17 cellular contexts compared by ENCODE assay signal in genomic region chr9:22228542-22228941, GRCh38.
DNase-seq lines count a peak whose midpoint lies in the region; ATAC-seq, FAIRE-seq and TF ChIP-seq lines count a peak whose summit lies in the region.
"Had no signal": no experiment of that assay in that cellular context is flagged by ENCODE, and none has a peak within 500 bp of the region (broad histone marks: within the 10 kb centered on the region; RNA-seq: fewer than 3 reads in every experiment).

No MANE protein-coding gene starts in this region.

- no peak for TF ChIP-seq EP300 in transverse colon (IDR thresholded peaks at IDR 0.05; ENCODE audit: low read depth)

- H3K9me3 ChIP-seq in cardiac muscle cell (ENCODE audit: low read depth) (no peaks in the 10 kb centered on the region), OCI-LY7 (ENCODE audit: low read length) (0 out of 2 replicates have a peak, but pooled peaks cover 13% of the 10 kb centered on the region), endothelial cell of umbilical vein (replicated peaks; ENCODE audit: control insufficient read depth, insufficient read depth, low read length) (no peaks in the 10 kb centered on the region), transverse colon (peaks cover 7 to 8% of the 10 kb centered on the region in 2 donors), WERI-Rb-1 (ENCODE audit: severe bottlenecking) (peaks cover 12% of the 10 kb centered on the region), uterus (no peaks in the 10 kb centered on the region)
- H3K9me3 ChIP-seq: vagina had no signal

- H3K9me1 ChIP-seq in endothelial cell of umbilical vein (replicated peaks; ENCODE audit: control insufficient read depth, extremely low read depth, insufficient read depth, low read length): no peaks in the 10 kb centered on the region

- ATAC-seq in Right ventricle myocardium superior (ENCODE audit: poor library complexity): no peak
- no peak for ATAC-seq in HG03457 (IDR thresholded peaks at IDR 0.05; ENCODE audit: unreplicated experiment)

- dilution Hi-C loops in endothelial cell of umbilical vein (cut with MboI; ENCODE audit: extremely low pct_ligation_motif_present, low sequenced_read_pairs): no loop called here

- TF ChIP-seq CTCF in cardiac muscle cell (IDR thresholded peaks at IDR 0.05; ENCODE audit: low read depth, low read length) (peak; percentile 48), OCI-LY7 (conservative IDR thresholded peaks at IDR 0.05; ENCODE audit: low read length) (peak; percentile 80), endothelial cell of umbilical vein (IDR thresholded peaks at IDR 0.05; ENCODE audit: extremely low read depth in 1 of 2, insufficient read depth in 1 of 2, low read depth in 1 of 2, low read length in 2 of 2) (peak; percentile 5 to 15), transverse colon (IDR thresholded peaks at IDR 0.05) (peak in 4 of 5 experiments; percentile 23 to 32 (median 27)), WERI-Rb-1 (IDR thresholded peaks at IDR 0.05; ENCODE audit: low read depth, low read length) (no peak), uterus (IDR thresholded peaks at IDR 0.05) (no peak)

- H3K9me2 ChIP-seq in OCI-LY7 (ENCODE audit: insufficient read depth, low read length): no peaks in the 10 kb centered on the region

- H3K27me3 ChIP-seq in cardiac muscle cell (no peaks in the 10 kb centered on the region), endothelial cell of umbilical vein (ENCODE audit: control insufficient read depth in 2 of 2, insufficient read depth in 2 of 2, low read length in 2 of 2) (no peaks in the 10 kb centered on the region), transverse colon (peaks cover 3% of the 10 kb centered on the region), WERI-Rb-1 (ENCODE audit: insufficient read depth, low read depth, severe bottlenecking) (no peaks in the 10 kb centered on the region), uterus (no peaks in the 10 kb centered on the region)
- H3K27me3 ChIP-seq: spleen, vagina had no signal

- intact Hi-C loops in Right ventricle myocardium superior (cut with DNase I): no loop called here
- intact Hi-C loops in OCI-LY7 (cut with micrococcal nuclease; ENCODE audit: unreplicated experiment): no loop called here
- intact Hi-C loops in endothelial cell of umbilical vein (cut with micrococcal nuclease): no loop called here
- intact Hi-C loops in transverse colon (cut with DNase I; ENCODE audit: low total_unique reads): no loop called here
- intact Hi-C loops in uterus (cut with DNase I; ENCODE audit: low total_unique reads): no loop called here

- H3K27ac ChIP-seq in cardiac muscle cell (no peak overlapping the region), OCI-LY7 (ENCODE audit: low read depth, low read length, poor library complexity, severe bottlenecking) (no peak overlapping the region), endothelial cell of umbilical vein (ENCODE audit: insufficient read depth, low read depth, low read length) (no peak overlapping the region), transverse colon (no peak overlapping the region), WERI-Rb-1 (no peak overlapping the region), uterus (no peak overlapping the region)
- H3K27ac ChIP-seq: spleen, vagina had no signal

- H3K4me3 ChIP-seq in cardiac muscle cell (no peak overlapping the region), OCI-LY7 (ENCODE audit: low read depth, low read length, poor library complexity, severe bottlenecking) (no peak overlapping the region), endothelial cell of umbilical vein (replicated peaks in 1 of 3; ENCODE audit: insufficient read depth in 1 of 3, low read depth in 1 of 3, low read length in 3 of 3) (no peak overlapping the region), transverse colon (no peak overlapping the region), WERI-Rb-1 (ENCODE audit: low read depth, low read length) (no peak overlapping the region), uterus (no peak overlapping the region)
- H3K4me3 ChIP-seq: spleen, vagina had no signal

- peak; percentile 52 for FAIRE-seq in endothelial cell of umbilical vein (lab: Jason Lieb, UNC)
- FAIRE-seq: H1 had no signal

- H3K9ac ChIP-seq in endothelial cell of umbilical vein (replicated peaks; ENCODE audit: extremely low read depth, insufficient read depth, low read length): no peak overlapping the region

- H3K4me2 ChIP-seq in OCI-LY7 (ENCODE audit: low read length): no peak overlapping the region
- no peak overlapping the region for H3K4me2 ChIP-seq in endothelial cell of umbilical vein (ENCODE audit: insufficient read depth, low read length)

- DNase-seq in cardiac muscle cell (ENCODE audit: low read depth in 1 of 2, low spot score in 1 of 2) (peak in 1 of 2 donors; percentile 35), Right ventricle myocardium superior (no peak), OCI-LY7 (ENCODE audit: low spot score) (no peak), endothelial cell of umbilical vein (ENCODE audit: low read depth, low spot score) (peak; percentile 31), transverse colon (no peak), WERI-Rb-1 (no peak), uterus (no peak)
- DNase-seq: activated CD4-positive, alpha-beta T cell treated with anti-CD3 and anti-CD28 coated beads, Interleukin-2, amount 10 ng/mL, durations not matched to agents 7 days and 5 days; activated effector memory CD4-positive, alpha-beta T cell treated with anti-CD3 and anti-CD28 coated beads, Interleukin-2, amount 50 U/mL, for 16 hours; KG1; kidney glomerular epithelial cell; nephron progenitor cell; spleen; SW 1271 had no signal

- H4K20me1 ChIP-seq in OCI-LY7 (ENCODE audit: insufficient read depth, low read length) (no peaks in the 10 kb centered on the region), endothelial cell of umbilical vein (replicated peaks; ENCODE audit: control insufficient read depth, extremely low read depth, insufficient read depth, low read length) (no peaks in the 10 kb centered on the region)

- in situ Hi-C loops in transverse colon (cut with MboI; ENCODE audit: low pct_ligation_motif_present in 1 of 4, low pct_unique_long_range_greater_than_20kb in 1 of 4, low sequenced_read_pairs in 3 of 4): loop anchor here in 3 of 4 donors (25.0 kb wide), 2 partner anchors 216 to 241 kb away; partner anchors contain the start of genes CDKN2A (in 2 of the 3), CDKN2B-AS1 (in 2 of the 3) and CDKN2B (in 1 of the 3)

- TF ChIP-seq POLR2A in endothelial cell of umbilical vein (IDR thresholded peaks at IDR 0.05; ENCODE audit: low read depth, low read length) (no peak), transverse colon (IDR thresholded peaks at IDR 0.05) (no peak), uterus (IDR thresholded peaks at IDR 0.05) (no peak)

- CTCF ChIA-PET in OCI-LY7 (lab: Charles Lee; ENCODE audit: unreplicated experiment): no interaction called here
- CTCF ChIA-PET in endothelial cell of umbilical vein (lab: Charles Lee): interaction anchor here (0.6 to 2.6 kb wide), 30 partner anchors 8 to 417 kb away, joined by 3 to 21 read pairs (median 4); partner anchors contain the start of genes CDKN2A, CDKN2B and CDKN2B-AS1

- H2AFZ ChIP-seq in OCI-LY7 (ENCODE audit: low read length) (peak overlapping the region; percentile 17; the same call in 1 of the 2 replicates), endothelial cell of umbilical vein (ENCODE audit: low read depth, low read length) (no peak overlapping the region)

- WGBS in transverse colon (ENCODE audit: low coverage in 1 of 2), 2 donors: 41 to 42% methylated on average over 3 of the region's 3 CpGs

- no peaks in the 10 kb centered on the region for H3K36me3 ChIP-seq in cardiac muscle cell
- H3K36me3 ChIP-seq in OCI-LY7 (ENCODE audit: insufficient read depth, low read length): no peaks in the 10 kb centered on the region
- H3K36me3 ChIP-seq in endothelial cell of umbilical vein (ENCODE audit: control insufficient read depth in 2 of 2, extremely low read depth in 1 of 2, insufficient read depth in 2 of 2, low read length in 2 of 2): no peaks in the 10 kb centered on the region
- no peaks in the 10 kb centered on the region for H3K36me3 ChIP-seq in transverse colon
- no peaks in the 10 kb centered on the region for H3K36me3 ChIP-seq in WERI-Rb-1
- no peaks in the 10 kb centered on the region for H3K36me3 ChIP-seq in uterus
- H3K36me3 ChIP-seq: spleen, vagina had no signal

- H3K79me2 ChIP-seq in OCI-LY7 (ENCODE audit: insufficient read depth, low read depth, low read length) (no peaks in the 10 kb centered on the region), endothelial cell of umbilical vein (ENCODE audit: control insufficient read depth, insufficient read depth, low read length) (no peaks in the 10 kb centered on the region)

- H3K4me1 ChIP-seq in cardiac muscle cell (ENCODE audit: low read depth) (no peaks in the 10 kb centered on the region), OCI-LY7 (ENCODE audit: insufficient read depth, low read length, poor library complexity, severe bottlenecking) (no peaks in the 10 kb centered on the region), endothelial cell of umbilical vein (ENCODE audit: control insufficient read depth, extremely low read depth, insufficient read depth, low read length) (no peaks in the 10 kb centered on the region), transverse colon (no peaks in the 10 kb centered on the region), uterus (no peaks in the 10 kb centered on the region)
- H3K4me1 ChIP-seq: spleen, vagina had no signal

- BruUV-seq in OCI-LY7 (replicated peaks; lab: Mats Ljungman, UMichigan): no TSS peak
- no TSS peak for BruUV-seq in endothelial cell of umbilical vein (replicated peaks; lab: Mats Ljungman, UMichigan)

- POLR2A ChIA-PET in OCI-LY7 (lab: Charles Lee): no interaction called here
- POLR2A ChIA-PET in endothelial cell of umbilical vein (lab: Charles Lee): no interaction called here

TF ChIP-seq in endothelial cell of umbilical vein, 7 proteins besides CTCF, POLR2A, EP300 and RAD21:
- no peak for TF ChIP-seq GATA2 (IDR thresholded peaks at IDR 0.05; ENCODE audit: insufficient read depth, insufficient read length, low read depth, low read length)
- no peak for TF ChIP-seq POLR2AphosphoS5 (IDR thresholded peaks at IDR 0.05; ENCODE audit: insufficient read depth, low read depth, low read length)
- TF ChIP-seq EZH2 (IDR thresholded peaks at IDR 0.05; ENCODE audit: borderline replicate concordance, low read depth, low read length, severe bottlenecking): no peak
- TF ChIP-seq MYC (IDR thresholded peaks at IDR 0.05; ENCODE audit: low read depth, low read length): no peak

Comparison
In these comparisons a context has a peak if more than half of its experiments do, and no peak if none do; other contexts are left out.
1. CTCF ChIP-seq: peak in cardiac muscle cell (single experiment), OCI-LY7 (single experiment), endothelial cell of umbilical vein (2 of 2) and transverse colon (4 of 5); none in WERI-Rb-1 (single experiment) and uterus (0 of 4).